In genomic region chr12:126482238-126482889, GRCh38 we compare ENCODE assay signal across 19 cellular contexts.
"Had no signal": no experiment of that assay in that cellular context is flagged by ENCODE, and none has a peak within 500 bp of the region (broad histone marks: within the 10 kb centered on the region; RNA-seq: fewer than 3 reads in every experiment).

No MANE protein-coding gene starts in this region.

- DNase-seq: activated CD4-positive, alpha-beta T cell treated with anti-CD3 and anti-CD28 coated beads for 1 hour; activated CD8-positive, alpha-beta memory T cell treated with anti-CD3 and anti-CD28 coated beads, Interleukin-2, amount 50 U/mL, for 4 hours; activated T-cell treated with anti-CD3 and anti-CD28 coated beads, Interleukin-2, amount 50 U/mL, for 24 hours; cerebellar nuclear complex; heart left ventricle; left ventricle myocardium superior; mammary epithelial cell; spleen; stimulated activated CD4-positive, alpha-beta T cell treated with anti-CD3 and anti-CD28 coated beads, Interleukin-4, amount 100 ng/mL, for 1 hour; stimulated activated naive CD4-positive, alpha-beta T cell; testis had no signal

- H3K36me3 Mint-ChIP-seq: type B pancreatic cell had no signal

- H3K4me3 ChIP-seq: ascending aorta, coronary artery, heart left ventricle, spleen, testis had no signal

- H3K4me1 Mint-ChIP-seq: activated T-helper 17 cell treated with anti-CD3 and anti-CD28 coated beads, Interleukin-2, amount 50 U/mL, for 72 hours had no signal

- H3K27me3 ChIP-seq: ascending aorta, heart left ventricle, spleen, testis had no signal

- H3K36me3 ChIP-seq: ascending aorta, heart left ventricle, spleen had no signal

- H3K27ac ChIP-seq: ascending aorta, coronary artery, epithelial cell of prostate, heart left ventricle, spleen, testis had no signal

- H3K4me3 Mint-ChIP-seq: activated T-cell treated with anti-CD3 and anti-CD28 coated beads, Interleukin-2, amount 50 U/mL, for 24 hours; activated T-helper 17 cell treated with anti-CD3 and anti-CD28 coated beads, Interleukin-2, amount 50 U/mL, for 72 hours; nephron; type B pancreatic cell had no signal

- H3K27ac Mint-ChIP-seq: activated naive CD4-positive, alpha-beta T cell treated with anti-CD3 and anti-CD28 coated beads, Interleukin-2, amount 50 U/mL, for 72 hours; activated T-cell treated with anti-CD3 and anti-CD28 coated beads, Interleukin-2, amount 50 U/mL, for 24 hours; activated T-helper 17 cell treated with anti-CD3 and anti-CD28 coated beads, Interleukin-2, amount 50 U/mL, for 72 hours; nephron; type B pancreatic cell had no signal

- H3K4me1 ChIP-seq: heart left ventricle, spleen, testis had no signal

- ATAC-seq: heart left ventricle, left ventricle myocardium superior, sciatic nerve had no signal

- H3K9me3 Mint-ChIP-seq: nephron had no signal

- H3K27me3 Mint-ChIP-seq: activated T-cell treated with anti-CD3 and anti-CD28 coated beads, Interleukin-2, amount 50 U/mL, for 24 hours; activated T-helper 17 cell treated with anti-CD3 and anti-CD28 coated beads, Interleukin-2, amount 50 U/mL, for 72 hours had no signal

- H3K9me3 ChIP-seq: ascending aorta, testis had no signal
